7 cellular contexts compared by ENCODE assay signal in the genomic region with DNA sequence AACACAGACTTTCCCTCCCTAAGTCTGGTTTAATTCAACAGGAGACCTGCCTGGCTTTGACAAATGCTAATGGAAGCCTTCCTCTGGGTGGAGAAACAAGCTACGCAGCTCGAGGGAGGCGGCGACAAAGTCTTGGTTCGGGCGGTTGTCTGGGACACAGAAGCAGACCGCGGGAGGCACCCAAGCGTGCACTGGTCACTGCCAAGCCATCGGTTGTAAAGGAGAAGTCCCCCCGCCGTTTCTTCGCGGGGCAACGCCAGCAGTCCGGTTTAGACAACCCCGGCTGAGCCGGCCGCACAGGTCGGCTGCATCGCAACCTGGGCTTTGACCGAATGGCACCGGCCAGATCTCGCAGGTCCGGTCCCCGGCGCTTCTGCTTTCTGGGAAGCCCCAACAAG. TPM values are rescaled to one million over a fixed set of nuclear protein-coding genes. Genes with fewer than 3 reads are reported as not detected.
DNase-seq lines count a peak whose midpoint lies in the region; ATAC-seq and TF ChIP-seq lines count a peak whose summit lies in the region.

No MANE protein-coding gene starts in this region.

- no peaks in the 10 kb centered on the region for H3K9me3 Mint-ChIP-seq in activated naive CD4-positive, alpha-beta T cell treated with anti-CD3 and anti-CD28 coated beads, Interleukin-2, amount 50 U/mL, for 72 hours
- no peaks in the 10 kb centered on the region for H3K9me3 Mint-ChIP-seq in osteocyte (ENCODE audit: unreplicated experiment)

- peaks cover 14% of the 10 kb centered on the region for H3F3A ChIP-seq in MM.1S (ENCODE audit: insufficient read depth, low read length)

- H3K79me2 ChIP-seq in MM.1S (ENCODE audit: low read length): peaks cover 80% of the 10 kb centered on the region

- H2AFZ ChIP-seq in MM.1S (ENCODE audit: low read length): peak overlapping the region; percentile 81; the same call in 1 of the 2 replicates

- H3K4me1 Mint-ChIP-seq in osteocyte (ENCODE audit: unreplicated experiment): peaks cover 47% of the 10 kb centered on the region

- H3K9me3 ChIP-seq in MM.1S (replicated peaks; ENCODE audit: insufficient read depth, low read length) (no peaks in the 10 kb centered on the region), cardiac muscle cell (ENCODE audit: low read depth) (no peaks in the 10 kb centered on the region)

- peaks cover 12% of the 10 kb centered on the region for H3K4me1 ChIP-seq in MM.1S (ENCODE audit: low read length)
- peaks cover 31% of the 10 kb centered on the region for H3K4me1 ChIP-seq in cardiac muscle cell (ENCODE audit: low read depth)

- H3K27ac Mint-ChIP-seq in activated naive CD4-positive, alpha-beta T cell treated with anti-CD3 and anti-CD28 coated beads, Interleukin-2, amount 50 U/mL, for 72 hours: peak overlapping the region; percentile 94 to 96
- peak overlapping the region; percentile 85 for H3K27ac Mint-ChIP-seq in osteocyte (ENCODE audit: unreplicated experiment)

- DNase-seq in GM12865 (ENCODE audit: low read depth): peak; percentile 78
- no peak for DNase-seq in H7
- peak; percentile 60 for DNase-seq in MM.1S
- peak; percentile 11 to 61 for DNase-seq in activated naive CD4-positive, alpha-beta T cell treated with anti-CD3 and anti-CD28 coated beads, Interleukin-2, amount 50 U/mL, for 72 hours (ENCODE audit: low spot score in 2 of 2)
- DNase-seq in cardiac muscle cell (ENCODE audit: low read depth in 1 of 2, low spot score in 1 of 2): peak; percentile 44 to 68
- DNase-seq in osteocyte (ENCODE audit: extremely low spot score, unreplicated experiment): no peak
- no peak for DNase-seq in GOT3 (lab: John Stamatoyannopoulos, UW)

- H3K27ac ChIP-seq in MM.1S (ENCODE audit: low read length) (peak overlapping the region; percentile 70; the same call in 1 of the 2 replicates), cardiac muscle cell (peak overlapping the region; percentile 95)

- H3K4me3 ChIP-seq in GM12865 (ENCODE audit: low read depth, low read length) (peak overlapping the region; percentile 74), H7 (ENCODE audit: insufficient read depth, low read depth, low read length) (peak overlapping the region; percentile 94), MM.1S (ENCODE audit: low read length) (peak overlapping the region; percentile 96), cardiac muscle cell (peak overlapping the region; percentile 95)

- H3K36me3 ChIP-seq in H7 (replicated peaks; ENCODE audit: control insufficient read depth, insufficient read depth, low read length): peaks cover 17% of the 10 kb centered on the region
- H3K36me3 ChIP-seq in MM.1S (replicated peaks; ENCODE audit: insufficient read depth, low read length): peaks cover 5% of the 10 kb centered on the region; the same call in 1 of the 2 replicates
- peaks cover 35% of the 10 kb centered on the region for H3K36me3 ChIP-seq in cardiac muscle cell

- peak overlapping the region; percentile 86 for H3K4me3 Mint-ChIP-seq in osteocyte (ENCODE audit: unreplicated experiment)

- peak overlapping the region; percentile 97 for H3K9ac ChIP-seq in MM.1S (ENCODE audit: low read length)

- H3K9me2 ChIP-seq in MM.1S (replicated peaks; ENCODE audit: insufficient read depth, low read length): no peaks in the 10 kb centered on the region

- H3K36me3 Mint-ChIP-seq in activated naive CD4-positive, alpha-beta T cell treated with anti-CD3 and anti-CD28 coated beads, Interleukin-2, amount 50 U/mL, for 72 hours: peaks cover 12 to 14% of the 10 kb centered on the region in 2 donors
- peaks cover 18% of the 10 kb centered on the region for H3K36me3 Mint-ChIP-seq in osteocyte (ENCODE audit: unreplicated experiment)

- no peaks in the 10 kb centered on the region for H3K27me3 Mint-ChIP-seq in osteocyte (ENCODE audit: unreplicated experiment)

- no peak for ATAC-seq in activated naive CD4-positive, alpha-beta T cell treated with anti-CD3 and anti-CD28 coated beads, Interleukin-2, amount 50 U/mL, for 72 hours

- TF ChIP-seq CTCF in GM12865 (IDR thresholded peaks at IDR 0.05; ENCODE audit: insufficient read depth, low read depth, low read length, missing control alignments) (no peak), MM.1S (IDR thresholded peaks at IDR 0.05; ENCODE audit: low read length) (no peak), cardiac muscle cell (IDR thresholded peaks at IDR 0.05; ENCODE audit: low read depth, low read length) (no peak), osteocyte (IDR thresholded peaks at IDR 0.05) (no peak)

- no peaks in the 10 kb centered on the region for H3K27me3 ChIP-seq in H7 (ENCODE audit: control insufficient read depth, insufficient read depth, low read length)
- H3K27me3 ChIP-seq in MM.1S (replicated peaks; ENCODE audit: insufficient read depth, low read length): no peaks in the 10 kb centered on the region
- no peaks in the 10 kb centered on the region for H3K27me3 ChIP-seq in cardiac muscle cell

- H3K4me2 ChIP-seq in MM.1S (ENCODE audit: low read depth, low read length): peak overlapping the region; percentile 81

- H4K20me1 ChIP-seq in MM.1S (ENCODE audit: insufficient read depth, low read length): peaks cover 7% of the 10 kb centered on the region; the same call in 1 of the 2 replicates

RNA-seq across cellular contexts. Expression of gene GLYR1, which starts 0.6 kb away (rescaled TPM):
- 56.6 and 64.7 TPM in 2 replicates for total RNA-seq in H7 (2014; rRNA removed; shearing (Covaris generic))
- total RNA-seq in activated naive CD4-positive, alpha-beta T cell treated with anti-CD3 and anti-CD28 coated beads, Interleukin-2, amount 50 U/mL, for 72 hours: 10 to 100 TPM; 70.3 to 80.9 TPM
- 38.0 and 44.3 TPM in 2 replicates for total RNA-seq in cardiac muscle cell
- polyA plus RNA-seq in cardiac muscle cell: 52.1 and 65.5 TPM in 2 replicates
- 73.5 and 76.9 TPM in 2 replicates for total RNA-seq in osteocyte

RNA-seq across cellular contexts. Expression of gene UBN1, which starts 0.8 kb away (rescaled TPM):
- 32.8 and 36.7 TPM in 2 replicates for total RNA-seq in H7 (2014; rRNA removed; shearing (Covaris generic))
- total RNA-seq in activated naive CD4-positive, alpha-beta T cell treated with anti-CD3 and anti-CD28 coated beads, Interleukin-2, amount 50 U/mL, for 72 hours: 10 to 100 TPM; 23.7 to 42.0 TPM
- total RNA-seq in cardiac muscle cell (24.2 and 33.4 TPM in 2 replicates), osteocyte (50.3 and 50.8 TPM in 2 replicates)
- polyA plus RNA-seq in cardiac muscle cell: 21.4 and 23.7 TPM in 2 replicates

RNA-seq across cellular contexts. Expression of gene ROGDI, which starts 44.1 kb away (rescaled TPM):
- 26.4 and 37.0 TPM in 2 replicates for total RNA-seq in H7 (2014; rRNA removed; shearing (Covaris generic))
- 10 to 100 TPM in 1 of 2 donors, 1 to 10 TPM in 1; 4.6 to 18.6 TPM for total RNA-seq in activated naive CD4-positive, alpha-beta T cell treated with anti-CD3 and anti-CD28 coated beads, Interleukin-2, amount 50 U/mL, for 72 hours
- total RNA-seq in cardiac muscle cell: 146 and 161 TPM in 2 replicates
- 173 and 220 TPM in 2 replicates for polyA plus RNA-seq in cardiac muscle cell
- 16.1 and 19.1 TPM in 2 replicates for total RNA-seq in osteocyte

RNA-seq across cellular contexts. Expression of gene SMIM22, which starts 51.3 kb away (rescaled TPM):
- total RNA-seq in H7 (2014; rRNA removed; shearing (Covaris generic)): not detected in 2 replicates
- not detected for total RNA-seq in activated naive CD4-positive, alpha-beta T cell treated with anti-CD3 and anti-CD28 coated beads, Interleukin-2, amount 50 U/mL, for 72 hours
- not detected in 2 replicates for total RNA-seq in cardiac muscle cell
- polyA plus RNA-seq in cardiac muscle cell: 0.41 and 5.3 TPM in 2 replicates
- total RNA-seq in osteocyte: not detected in 2 replicates

RNA-seq across cellular contexts. Expression of gene SEPTIN12, which starts 58.4 kb away (rescaled TPM):
- total RNA-seq in H7 (2014; rRNA removed; shearing (Covaris generic)): not detected in 2 replicates
- not detected for total RNA-seq in activated naive CD4-positive, alpha-beta T cell treated with anti-CD3 and anti-CD28 coated beads, Interleukin-2, amount 50 U/mL, for 72 hours
- total RNA-seq in cardiac muscle cell (1.7 and 2.9 TPM in 2 replicates), osteocyte (not detected in 2 replicates)
- 2.2 and 7.3 TPM in 2 replicates for polyA plus RNA-seq in cardiac muscle cell

Comparison
In these comparisons a context has a peak if more than half of its experiments do, and no peak if none do; other contexts are left out.
1. DNase-seq: peak in GM12865 (single experiment), MM.1S (single experiment), activated naive CD4-positive, alpha-beta T cell treated with anti-CD3 and anti-CD28 coated beads, Interleukin-2, amount 50 U/mL, for 72 hours (2 of 2) and cardiac muscle cell (2 of 2); none in H7 (single experiment), osteocyte (single experiment) and GOT3 (single experiment).
2. Peak in every context shown above with its lines, with median percentiles within 50 percentile points of each other: H3K4me3 ChIP-seq.